ENCODE assay signal across 30 cellular contexts in the genomic region with DNA sequence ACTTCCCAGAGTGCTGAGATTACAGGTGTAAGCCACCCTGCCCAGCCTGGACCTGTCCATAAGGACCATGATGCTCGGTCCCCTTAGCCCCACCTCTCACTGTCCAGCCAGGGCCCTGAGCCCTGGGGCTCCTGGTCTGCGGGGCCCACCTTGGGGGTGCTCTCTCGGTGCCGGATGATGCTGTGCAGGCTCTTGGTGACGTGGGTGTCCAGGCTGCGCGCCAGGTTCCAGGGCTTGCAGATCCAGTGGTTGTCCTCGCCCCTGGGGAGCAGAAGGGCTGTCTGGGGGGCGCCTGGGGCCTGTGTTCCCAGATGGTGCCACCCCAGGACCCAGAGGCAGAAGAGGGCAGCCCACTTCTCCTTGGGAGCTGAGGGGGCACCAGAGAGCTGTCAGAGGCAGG.
"Had no signal": no experiment of that assay in that cellular context is flagged by ENCODE, and none has a peak within 500 bp of the region (broad histone marks: within the 10 kb centered on the region; RNA-seq: fewer than 3 reads in every experiment).

No MANE protein-coding gene starts in this region.

- H3K4me3 ChIP-seq: gastroesophageal sphincter, heart right ventricle, lung, pancreas, smooth muscle cell, stomach, thyroid gland, vagina had no signal

- H3K27me3 ChIP-seq: foreskin keratinocyte, gastroesophageal sphincter, heart right ventricle, pancreas, stomach, thyroid gland, vagina had no signal

- H3K27ac ChIP-seq: epithelial cell of prostate, foreskin keratinocyte, gastroesophageal sphincter, heart right ventricle, pancreas, stomach, thyroid gland, vagina had no signal

- H3K4me2 ChIP-seq: smooth muscle cell had no signal

- ATAC-seq: foreskin keratinocyte; gastroesophageal sphincter; heart right ventricle; left ventricle myocardium superior; naive thymus-derived CD8-positive, alpha-beta T cell; pancreas; sciatic nerve; stimulated activated effector memory CD8-positive, alpha-beta T cell treated with anti-CD3 and anti-CD28 coated beads, Interleukin-12 subunit alpha, Interleukin-12 subunit beta, amount 100 ng/mL, for 72 hours had no signal

- FAIRE-seq: colon, pancreas had no signal

- H3K4me1 ChIP-seq: foreskin keratinocyte, gastroesophageal sphincter, heart right ventricle, pancreas, thyroid gland, vagina had no signal

- DNase-seq: effector CD8-positive, alpha-beta T cell; endodermal cell; foreskin keratinocyte; glutamatergic neuron; heart right ventricle; hippocampal formation; immature natural killer cell; islet precursor cell; left ventricle myocardium superior; mesenchymal stem cell; midbrain; naive thymus-derived CD8-positive, alpha-beta T cell; nephron progenitor cell; occipital lobe; retina; stimulated activated CD4-positive, alpha-beta T cell treated with anti-CD3 and anti-CD28 coated beads, Interleukin-2, amount 100 ng/mL, for 24 hours; stimulated activated CD4-positive, alpha-beta T cell treated with anti-CD3 and anti-CD28 coated beads, Interleukin-4, amount 100 ng/mL, for 24 hours; stimulated activated naive CD4-positive, alpha-beta T cell treated with Interleukin-2 at 50 U/mL for 16 hours; stomach; thyroid gland; trophoblast cell had no signal

- H3K9me3 ChIP-seq: gastroesophageal sphincter, heart right ventricle, pancreas, stomach, thyroid gland, vagina had no signal
